13 cellular contexts compared by ENCODE assay signal in the genomic region with DNA sequence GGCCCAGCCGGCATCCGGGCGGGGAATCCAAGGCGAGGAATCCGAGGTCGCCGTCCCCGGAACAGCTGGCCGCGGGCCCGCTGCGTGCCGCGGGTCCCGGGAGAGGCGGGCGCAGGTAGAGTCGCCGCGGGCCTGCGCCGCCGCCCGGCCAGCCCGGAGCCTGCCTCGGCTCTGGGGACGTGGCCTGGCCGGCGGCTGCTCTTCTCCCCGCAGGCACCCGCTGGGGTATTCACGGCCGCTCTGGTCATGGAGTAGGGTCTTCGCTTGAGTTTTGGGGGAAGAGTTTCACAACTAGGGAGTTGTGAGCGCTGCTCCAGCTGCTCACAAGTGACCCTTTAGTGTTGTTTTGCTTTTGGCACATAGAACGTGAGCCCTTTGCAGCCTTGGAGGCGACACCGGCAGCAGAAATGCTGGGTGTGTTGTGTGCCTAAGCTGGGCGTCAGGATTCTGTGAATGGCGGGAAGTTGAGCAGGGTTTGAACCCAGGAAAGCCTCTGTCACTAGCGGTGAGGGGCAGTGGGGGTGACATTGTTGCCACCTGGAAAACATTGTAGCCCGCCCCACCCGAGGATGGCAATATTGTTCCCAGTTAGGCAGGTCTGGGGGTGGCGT. TPM values are rescaled to one million over a fixed set of nuclear protein-coding genes. Genes with fewer than 3 reads are reported as not detected.
DNase-seq lines count a peak whose midpoint lies in the region; ATAC-seq lines count a peak whose summit lies in the region.
"Had no signal": no experiment of that assay in that cellular context is flagged by ENCODE, and none has a peak within 500 bp of the region (broad histone marks: within the 10 kb centered on the region; RNA-seq: fewer than 3 reads in every experiment).

No MANE protein-coding gene starts in this region.

- no peak overlapping the region for H2AK5ac ChIP-seq in mesenchymal stem cell (ENCODE audit: low read length, severe bottlenecking)

- no peak overlapping the region for H4K91ac ChIP-seq in mesenchymal stem cell (ENCODE audit: low read length)

- H3K4me2 ChIP-seq in mesenchymal stem cell (ENCODE audit: low read length, poor library complexity, severe bottlenecking): peak overlapping the region; percentile 78

- no peak overlapping the region for H3K27ac ChIP-seq in mesenchymal stem cell (ENCODE audit: low read length, poor library complexity, severe bottlenecking)
- H3K27ac ChIP-seq: colonic mucosa, HL-60 had no signal

- peaks cover 67 to 71% of the 10 kb centered on the region in 2 experiments for H3K27me3 ChIP-seq in mesenchymal stem cell (ENCODE audit: control insufficient read depth in 1 of 2, insufficient read depth in 1 of 2, low read length in 2 of 2)

- no peaks in the 10 kb centered on the region for H3K36me3 Mint-ChIP-seq in stimulated activated memory B cell treated with anti-CD40 and anti-IgM and Interleukin-4, amounts not matched to agents 10 μg/mL and 1 μg/mL and 100 μg/mL, for 72 hours
- H3K36me3 Mint-ChIP-seq: CD4-positive, CD25-positive, alpha-beta regulatory T cell; naive B cell had no signal

- intact Hi-C loops in left cardiac atrium (cut with DNase I): no loop called here

- H2BK12ac ChIP-seq in mesenchymal stem cell (ENCODE audit: low read length in 2 of 2): no peak overlapping the region

- 9% methylated on average over 38 of the region's 44 CpGs for WGBS in mesenchymal stem cell

- H3K36me3 ChIP-seq in mesenchymal stem cell (ENCODE audit: control insufficient read depth in 1 of 2, insufficient read depth in 2 of 2, low read depth in 1 of 2, low read length in 2 of 2): peaks cover 0 to 10% of the 10 kb centered on the region in 2 experiments
- H3K36me3 ChIP-seq: colonic mucosa had no signal

- no peak overlapping the region for H3K4ac ChIP-seq in mesenchymal stem cell (ENCODE audit: low read depth in 1 of 2, low read length in 2 of 2)

- H3K27ac Mint-ChIP-seq in stimulated activated memory B cell treated with anti-CD40 and anti-IgM and Interleukin-4, amounts not matched to agents 10 μg/mL and 1 μg/mL and 100 μg/mL, for 72 hours: no peak overlapping the region
- H3K27ac Mint-ChIP-seq: CD4-positive, CD25-positive, alpha-beta regulatory T cell; naive B cell had no signal

- H3K4me1 ChIP-seq in mesenchymal stem cell (ENCODE audit: control insufficient read depth, insufficient read depth, low read depth, low read length): peaks cover 26% of the 10 kb centered on the region
- H3K4me1 ChIP-seq: colonic mucosa had no signal

- no peak overlapping the region for H3K4me3 ChIP-seq in mesenchymal stem cell (ENCODE audit: insufficient read depth in 1 of 2, low read depth in 1 of 2, low read length in 2 of 2)
- H3K4me3 ChIP-seq: colonic mucosa had no signal

- peaks cover 17% of the 10 kb centered on the region for H3K4me1 Mint-ChIP-seq in stimulated activated memory B cell treated with anti-CD40 and anti-IgM and Interleukin-4, amounts not matched to agents 10 μg/mL and 1 μg/mL and 100 μg/mL, for 72 hours

- H3K23ac ChIP-seq in mesenchymal stem cell (ENCODE audit: low read length in 2 of 2): peak overlapping the region in 1 of 2 experiments; percentile 18

- no peak overlapping the region for H3K18ac ChIP-seq in mesenchymal stem cell (ENCODE audit: low read depth in 1 of 2, low read length in 2 of 2)

- H2BK5ac ChIP-seq in mesenchymal stem cell (ENCODE audit: low read depth, low read length, poor library complexity, severe bottlenecking): no peak overlapping the region

- H2BK120ac ChIP-seq in mesenchymal stem cell (ENCODE audit: low read depth, low read length): no peak overlapping the region

- no peak overlapping the region for H3K14ac ChIP-seq in mesenchymal stem cell (ENCODE audit: low read length in 2 of 2)

- no peak overlapping the region for H3K9ac ChIP-seq in mesenchymal stem cell (ENCODE audit: low read length)

- no peak overlapping the region for H3K4me3 Mint-ChIP-seq in stimulated activated memory B cell treated with anti-CD40 and anti-IgM and Interleukin-4, amounts not matched to agents 10 μg/mL and 1 μg/mL and 100 μg/mL, for 72 hours
- H3K4me3 Mint-ChIP-seq: CD4-positive, CD25-positive, alpha-beta regulatory T cell had no signal

- H4K8ac ChIP-seq in mesenchymal stem cell (ENCODE audit: low read length): no peak overlapping the region

- DNase-seq in SW480 (ENCODE audit: low spot score): peak; percentile 15
- DNase-seq in left cardiac atrium: no peak
- no peak for DNase-seq in mesenchymal stem cell
- DNase-seq in NCI-H2081 treated with DMSO at 0.1 percent for 48 hours (lab: John Stamatoyannopoulos, UW): no peak
- DNase-seq: CD4-positive, CD25-positive, alpha-beta regulatory T cell; colonic mucosa; GOT3; naive B cell had no signal

- H3K9me3 ChIP-seq in mesenchymal stem cell (ENCODE audit: control insufficient read depth, low read length): peaks cover 10% of the 10 kb centered on the region
- H3K9me3 ChIP-seq: colonic mucosa had no signal

- no peaks in the 10 kb centered on the region for H3K79me1 ChIP-seq in mesenchymal stem cell (replicated peaks; ENCODE audit: low read length, poor library complexity, severe bottlenecking)

- peaks cover 57% of the 10 kb centered on the region for H3K27me3 Mint-ChIP-seq in stimulated activated memory B cell treated with anti-CD40 and anti-IgM and Interleukin-4, amounts not matched to agents 10 μg/mL and 1 μg/mL and 100 μg/mL, for 72 hours

- H3K9me3 Mint-ChIP-seq in stimulated activated memory B cell treated with anti-CD40 and anti-IgM and Interleukin-4, amounts not matched to agents 10 μg/mL and 1 μg/mL and 100 μg/mL, for 72 hours: no peaks in the 10 kb centered on the region
- H3K9me3 Mint-ChIP-seq: CD4-positive, CD25-positive, alpha-beta regulatory T cell; naive B cell had no signal

- ATAC-seq in left cardiac atrium (peak; percentile 34 to 55), GM21723 (IDR thresholded peaks at IDR 0.05; ENCODE audit: unreplicated experiment) (no peak), HG03378 (IDR thresholded peaks at IDR 0.05; ENCODE audit: unreplicated experiment) (no peak)
- ATAC-seq in stimulated activated memory B cell treated with anti-CD40 and anti-IgM and Interleukin-4, amounts not matched to agents 10 μg/mL and 1 μg/mL and 100 μg/mL, for 72 hours: peak; percentile 6
- ATAC-seq: activated CD4-positive, CD25-positive, alpha-beta regulatory T cell treated with anti-CD3 and anti-CD28 coated beads, Interleukin-2, amount 50 U/mL, for 24 hours had no signal

- H2BK15ac ChIP-seq in mesenchymal stem cell (ENCODE audit: low read depth, poor library complexity, severe bottlenecking): no peak overlapping the region

- H2AFZ ChIP-seq in mesenchymal stem cell (ENCODE audit: low read depth, low read length): no peak overlapping the region

RNA-seq across cellular contexts. Expression of a gene that starts 4.0 kb away (rescaled TPM):
- under 1 TPM in 1 of 2 donors, not detected in 1; 0.06 TPM for total RNA-seq in left cardiac atrium
- not detected for polyA plus RNA-seq in mesenchymal stem cell (2013, experiment 1 of 2)
- polyA plus RNA-seq in mesenchymal stem cell (2013, experiment 2 of 2): not detected

Comparison
In these comparisons a context has a peak if more than half of its experiments do, and no peak if none do; other contexts are left out.
1. ATAC-seq: peak in left cardiac atrium (2 of 2) and stimulated activated memory B cell treated with anti-CD40 and anti-IgM and Interleukin-4, amounts not matched to agents 10 μg/mL and 1 μg/mL and 100 μg/mL, for 72 hours (single experiment); none in GM21723 (single experiment) and HG03378 (single experiment).